20 cellular contexts compared by ENCODE assay signal in genomic region chr2:164779383-164780057, GRCh38.
DNase-seq lines count a peak whose midpoint lies in the region; ATAC-seq, FAIRE-seq and TF ChIP-seq lines count a peak whose summit lies in the region.
"Had no signal": no experiment of that assay in that cellular context is flagged by ENCODE, and none has a peak within 500 bp of the region (broad histone marks: within the 10 kb centered on the region; RNA-seq: fewer than 3 reads in every experiment).

No MANE protein-coding gene starts in this region.

- no peak overlapping the region for H2AFZ ChIP-seq in HepG2 (ENCODE audit: low read length)
- H2AFZ ChIP-seq: GM23248 had no signal

- H3K4me3 Mint-ChIP-seq in endodermal cell (no peak overlapping the region), immature natural killer cell (no peak overlapping the region)
- H3K4me3 Mint-ChIP-seq: B cell; CD4-positive, alpha-beta T cell had no signal

- no TSS peak for BruUV-seq in HepG2 (replicated peaks; lab: Mats Ljungman, UMichigan)

- POLR2A ChIA-PET in HepG2 (lab: Yijun Ruan, JAX): no interaction called here

- H3K4ac ChIP-seq in mesendoderm (ENCODE audit: low read depth, low read length): peak overlapping the region; percentile 17

- TF ChIP-seq EP300 in HepG2 (IDR thresholded peaks at IDR 0.05; ENCODE audit: low read depth in 2 of 2, low read length in 2 of 2): no peak
- TF ChIP-seq EP300 in HepG2 (CRISPR knock-in tag; IDR thresholded peaks at IDR 0.05; ENCODE audit: borderline replicate concordance): no peak

- H3K4me3 ChIP-seq in HepG2 (replicated peaks in 1 of 3; ENCODE audit: insufficient read depth in 1 of 3, low read depth in 2 of 3, low read length in 3 of 3) (no peak overlapping the region), right lobe of liver (no peak overlapping the region), endodermal cell (ENCODE audit: low read length) (no peak overlapping the region), mesendoderm (ENCODE audit: low read length) (no peak overlapping the region)
- H3K4me3 ChIP-seq: GM23248, SJCRH30 had no signal

- CTCF ChIA-PET in HepG2 (lab: Yijun Ruan, JAX; ENCODE audit: low intra/inter-chr PET ratio, low total read pairs): no interaction called here

- TF ChIP-seq CTCF in HepG2 (CRISPR knock-in tag; IDR thresholded peaks at IDR 0.05) (no peak), right lobe of liver (IDR thresholded peaks at IDR 0.05) (no peak), endodermal cell (conservative IDR thresholded peaks at IDR 0.05) (no peak)

- peak overlapping the region; percentile 93 for H2AK5ac ChIP-seq in mesendoderm (ENCODE audit: low read length)

- no peaks in the 10 kb centered on the region for H3K36me3 Mint-ChIP-seq in endodermal cell (ENCODE audit: low read depth)
- no peaks in the 10 kb centered on the region for H3K36me3 Mint-ChIP-seq in immature natural killer cell

- WGBS in HepG2 (ENCODE audit: low lambda C conversion rate): 95% methylated on average over 7 of the region's 7 CpGs
- 74% methylated on average over 7 of the region's 7 CpGs for WGBS in right lobe of liver (ENCODE audit: insufficient coverage, low coverage, low lambda C conversion rate, missing lambda C conversion rate)
- 70 to 80% methylated on average over 4 to 7 of the region's 7 CpGs for WGBS in endodermal cell (ENCODE audit: insufficient coverage in 1 of 2, insufficient read length in 1 of 2), 2 experiments
- WGBS in mesendoderm (ENCODE audit: extremely low coverage, insufficient coverage, low lambda C conversion rate): no CpG with 5 or more reads among the region's 7 CpGs

- no peaks in the 10 kb centered on the region for H3K27me3 Mint-ChIP-seq in endodermal cell (ENCODE audit: insufficient read depth)
- no peaks in the 10 kb centered on the region for H3K27me3 Mint-ChIP-seq in immature natural killer cell (ENCODE audit: low read depth in 3 of 3)
- H3K27me3 Mint-ChIP-seq: B cell; CD4-positive, alpha-beta T cell had no signal

- peak overlapping the region; percentile 66 for H2BK5ac ChIP-seq in mesendoderm (ENCODE audit: low read length)

- H3K27ac ChIP-seq in HepG2 (ENCODE audit: extremely low read length, insufficient read depth, low read length) (no peak overlapping the region), right lobe of liver (no peak overlapping the region), endodermal cell (ENCODE audit: low read depth, low read length) (no peak overlapping the region), mesendoderm (ENCODE audit: low read depth, low read length) (peak overlapping the region; percentile 31)
- H3K27ac ChIP-seq: GM23248, SJCRH30 had no signal

- ATAC-seq in HepG2: no peak
- no peak for ATAC-seq in right lobe of liver

- no peak overlapping the region for H3K23ac ChIP-seq in mesendoderm (ENCODE audit: low read length)

- peaks cover 74% of the 10 kb centered on the region for H3K79me2 ChIP-seq in HepG2 (ENCODE audit: insufficient read depth, low read length)
- H3K79me2 ChIP-seq in mesendoderm (ENCODE audit: control insufficient read depth, insufficient read depth, low read length): no peaks in the 10 kb centered on the region

- H3K27ac Mint-ChIP-seq in endodermal cell (peak overlapping the region; percentile 95), immature natural killer cell (no peak overlapping the region)
- H3K27ac Mint-ChIP-seq: B cell; CD4-positive, alpha-beta T cell had no signal

- H4K8ac ChIP-seq in mesendoderm (ENCODE audit: low read depth, low read length): no peak overlapping the region

- TF ChIP-seq RAD21 in HepG2 (CRISPR knock-in tag; IDR thresholded peaks at IDR 0.05): no peak

- peak overlapping the region; percentile 98 for H3K18ac ChIP-seq in mesendoderm (ENCODE audit: low read length)

- no peaks in the 10 kb centered on the region for H4K20me1 ChIP-seq in HepG2 (ENCODE audit: insufficient read depth, low read length)

- H3K9ac ChIP-seq in HepG2 (ENCODE audit: insufficient read depth, low read depth, low read length): no peak overlapping the region
- H3K9ac ChIP-seq in endodermal cell (ENCODE audit: extremely low read depth, low read length, poor library complexity, severe bottlenecking): no peak overlapping the region
- no peak overlapping the region for H3K9ac ChIP-seq in mesendoderm (ENCODE audit: low read length)
- H3K9ac ChIP-seq: GM23248 had no signal

- H3K27me3 ChIP-seq in HepG2 (ENCODE audit: control insufficient read depth in 1 of 2, insufficient read depth in 2 of 2, low read length in 2 of 2): no peaks in the 10 kb centered on the region
- no peaks in the 10 kb centered on the region for H3K27me3 ChIP-seq in right lobe of liver
- no peaks in the 10 kb centered on the region for H3K27me3 ChIP-seq in endodermal cell (ENCODE audit: control insufficient read depth, insufficient read depth, low read length, poor library complexity, severe bottlenecking)
- no peaks in the 10 kb centered on the region for H3K27me3 ChIP-seq in mesendoderm (ENCODE audit: insufficient read depth, low read length, poor library complexity)
- H3K27me3 ChIP-seq: SJCRH30 had no signal

- peaks cover 19% of the 10 kb centered on the region; the same call in 1 of the 2 replicates for H3K4me1 ChIP-seq in HepG2 (ENCODE audit: insufficient read depth, low read length)
- peaks cover 0 to 17% (median 0%) of the 10 kb centered on the region in 4 donors for H3K4me1 ChIP-seq in right lobe of liver
- peaks cover 20% of the 10 kb centered on the region for H3K4me1 ChIP-seq in endodermal cell (ENCODE audit: control insufficient read depth, insufficient read depth, low read length)
- peaks cover 2% of the 10 kb centered on the region for H3K4me1 ChIP-seq in mesendoderm (ENCODE audit: control insufficient read depth, low read depth, low read length)
- H3K4me1 ChIP-seq: SJCRH30 had no signal

- TF ChIP-seq POLR2A in HepG2 (IDR thresholded peaks at IDR 0.05; ENCODE audit: insufficient read depth in 1 of 2, low read depth in 2 of 2, low read length in 2 of 2) (no peak), right lobe of liver (IDR thresholded peaks at IDR 0.05) (no peak)

- no peaks in the 10 kb centered on the region for H3K9me3 Mint-ChIP-seq in endodermal cell
- peaks cover 0 to 3% (median under 1%) of the 10 kb centered on the region in 6 donors for H3K9me3 Mint-ChIP-seq in immature natural killer cell
- H3K9me3 Mint-ChIP-seq: CD4-positive, alpha-beta T cell had no signal

- H3K9me3 ChIP-seq in HepG2 (ENCODE audit: low read length) (no peaks in the 10 kb centered on the region), right lobe of liver (no peaks in the 10 kb centered on the region), endodermal cell (ENCODE audit: control insufficient read depth, low read length) (no peaks in the 10 kb centered on the region)
- H3K9me3 ChIP-seq: SJCRH30 had no signal

- H2BK120ac ChIP-seq in mesendoderm (ENCODE audit: low read depth, low read length): peak overlapping the region; percentile 11

- H3K56ac ChIP-seq in mesendoderm (ENCODE audit: low read length): peak overlapping the region; percentile 66

- in situ Hi-C loops in HepG2 (cut with HindIII; ENCODE audit: extremely low pct_ligation_motif_present, low pct_unique_long_range_greater_than_20kb): no loop called here

- no peak overlapping the region for H2BK15ac ChIP-seq in mesendoderm (replicated peaks; ENCODE audit: low read depth)

- no peak for DNase-seq in HepG2 (ENCODE audit: low spot score)
- DNase-seq in right lobe of liver: no peak
- no peak for DNase-seq in endodermal cell
- peak; percentile 10 for DNase-seq in mesendoderm
- no peak for DNase-seq in AML-193 (lab: John Stamatoyannopoulos, UW)
- no peak for DNase-seq in immature natural killer cell
- DNase-seq in NCI-H2227 (lab: John Stamatoyannopoulos, UW; ENCODE audit: unreplicated experiment): no peak
- DNase-seq: ACHN; CD4-positive, alpha-beta T cell; DMS79; MM.1S; NCI-H1105; NCI-H1694 treated with DMSO at 0.1 percent for 48 hours; NCI-H446; NCI-H774; SJCRH30 had no signal

- intact Hi-C loops in HepG2 (cut with micrococcal nuclease; ENCODE audit: unreplicated experiment): no loop called here
- intact Hi-C loops in right lobe of liver (cut with DNase I): no loop called here

- H3K4me1 Mint-ChIP-seq in endodermal cell (peaks cover 50% of the 10 kb centered on the region), immature natural killer cell (no peaks in the 10 kb centered on the region)

- no peak overlapping the region for H3K4me2 ChIP-seq in HepG2 (ENCODE audit: low read depth, low read length)
- no peak overlapping the region for H3K4me2 ChIP-seq in mesendoderm (ENCODE audit: low read length)

- FAIRE-seq in HepG2 (lab: Jason Lieb, UNC): no peak
- FAIRE-seq: G401.6, RCC 7860 had no signal

- no peaks in the 10 kb centered on the region for H3K79me1 ChIP-seq in mesendoderm (ENCODE audit: low read length)

- H3K36me3 ChIP-seq in HepG2 (replicated peaks in 1 of 2; ENCODE audit: control insufficient read depth in 1 of 2, insufficient read depth in 2 of 2, low read length in 2 of 2) (peaks cover 2 to 13% of the 10 kb centered on the region in 2 experiments; a peak in 3 of 5 replicates), right lobe of liver (no peaks in the 10 kb centered on the region), endodermal cell (ENCODE audit: control insufficient read depth, insufficient read depth, low read length) (no peaks in the 10 kb centered on the region), mesendoderm (ENCODE audit: control insufficient read depth, insufficient read depth, low read length) (no peaks in the 10 kb centered on the region)
- H3K36me3 ChIP-seq: SJCRH30 had no signal

- H4K5ac ChIP-seq in mesendoderm (ENCODE audit: low read length): peak overlapping the region; percentile 49

TF ChIP-seq in HepG2, 621 proteins besides CTCF, POLR2A, EP300 and RAD21:
- TF ChIP-seq ATF7 (IDR thresholded peaks at IDR 0.05) (0 out of 2 replicates have a peak, but pooled peaks have one; percentile 24), ATF7 (CRISPR knock-in tag; IDR thresholded peaks at IDR 0.05) (no peak), RBM22 (optimal IDR thresholded peaks at IDR 0.05; ENCODE audit: low read length) (peak; percentile 75), POLR2AphosphoS2 (IDR thresholded peaks at IDR 0.05; ENCODE audit: low read depth, low read length) (peak; percentile 53; the same call in 1 of the 2 replicates), CC2D1A (CRISPR knock-in tag; IDR thresholded peaks at IDR 0.05) (no peak), MXI1 (IDR thresholded peaks at IDR 0.05; ENCODE audit: borderline replicate concordance, low read depth, low read length) (no peak)
